Comparison of ENCODE assay signal across 16 cellular contexts in the genomic region with DNA sequence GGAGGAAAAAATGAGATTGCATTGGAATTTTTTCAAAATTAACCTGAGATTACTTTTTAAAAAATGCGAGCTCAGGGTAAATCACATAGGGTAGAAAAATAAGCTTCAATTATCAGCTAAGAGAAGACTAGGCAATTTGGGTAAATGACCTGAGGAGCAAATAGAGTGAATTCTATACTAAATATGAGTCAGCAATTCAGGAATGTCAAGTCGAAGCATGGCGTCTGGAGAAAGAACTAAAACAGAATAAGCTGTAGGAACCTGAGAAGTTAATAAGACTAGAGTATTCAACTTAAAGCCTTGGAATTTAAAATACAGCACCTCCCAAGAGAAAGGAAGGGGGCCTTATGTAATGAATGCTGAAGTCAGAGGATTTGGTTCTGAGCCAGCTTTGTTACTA.
"Had no signal": no experiment of that assay in that cellular context is flagged by ENCODE, and none has a peak within 500 bp of the region (broad histone marks: within the 10 kb centered on the region; RNA-seq: fewer than 3 reads in every experiment).

No MANE protein-coding gene starts in this region.

- H3K9me3 Mint-ChIP-seq: activated CD4-positive, alpha-beta T cell treated with anti-CD3 and anti-CD28 coated beads, Interleukin-2, amount 10 ng/mL, durations not matched to agents 24 days and 14 days had no signal

- H3K36me3 Mint-ChIP-seq: activated naive CD8-positive, alpha-beta T cell treated with anti-CD3 and anti-CD28 coated beads for 36 hours; natural killer cell; stimulated activated naive B cell treated with anti-CD40 and anti-IgM and Interleukin-4, amounts not matched to agents 10 μg/mL and 1 μg/mL and 100 μg/mL, for 72 hours had no signal

- H3K4me1 Mint-ChIP-seq: activated CD4-positive, alpha-beta T cell treated with anti-CD3 and anti-CD28 coated beads, Interleukin-2, amount 10 ng/mL, durations not matched to agents 24 days and 14 days; activated naive CD8-positive, alpha-beta T cell treated with anti-CD3 and anti-CD28 coated beads for 36 hours; natural killer cell; stimulated activated naive B cell treated with anti-CD40 and anti-IgM and Interleukin-4, amounts not matched to agents 10 μg/mL and 1 μg/mL and 100 μg/mL, for 72 hours had no signal

- FAIRE-seq: keratinocyte, TTC549 had no signal

- H3K4me3 ChIP-seq: thyroid gland, uterus had no signal

- H3K27ac ChIP-seq: neutrophil, thyroid gland, uterus had no signal

- H3K9me3 ChIP-seq: neutrophil, thyroid gland, uterus had no signal

- H3K27ac Mint-ChIP-seq: activated CD4-positive, alpha-beta T cell treated with anti-CD3 and anti-CD28 coated beads, Interleukin-2, amount 10 ng/mL, durations not matched to agents 24 days and 14 days; activated naive CD8-positive, alpha-beta T cell treated with anti-CD3 and anti-CD28 coated beads for 36 hours; activated T-cell treated with anti-CD3 and anti-CD28 coated beads, Interleukin-2, amount 50 U/mL, for 72 hours; natural killer cell; stimulated activated naive B cell treated with anti-CD40 and anti-IgM and Interleukin-4, amounts not matched to agents 10 μg/mL and 1 μg/mL and 100 μg/mL, for 72 hours had no signal

- H3K27me3 Mint-ChIP-seq: activated CD4-positive, alpha-beta T cell treated with anti-CD3 and anti-CD28 coated beads, Interleukin-2, amount 10 ng/mL, durations not matched to agents 24 days and 14 days; stimulated activated naive B cell treated with anti-CD40 and anti-IgM and Interleukin-4, amounts not matched to agents 10 μg/mL and 1 μg/mL and 100 μg/mL, for 72 hours had no signal

- DNase-seq: activated CD4-positive, alpha-beta T cell treated with anti-CD3 and anti-CD28 coated beads, Interleukin-2, amount 10 ng/mL, durations not matched to agents 24 days and 14 days; activated CD4-positive, CD25-positive, alpha-beta regulatory T cell; activated CD8-positive, alpha-beta memory T cell treated with anti-CD3 and anti-CD28 coated beads, Interleukin-2, amount 50 U/mL, for 48 hours; activated gamma-delta T cell; activated naive CD8-positive, alpha-beta T cell treated with anti-CD3 and anti-CD28 coated beads for 36 hours; activated T-cell treated with anti-CD3 and anti-CD28 coated beads, Interleukin-2, amount 50 U/mL, for 72 hours; natural killer cell; retina; stimulated activated CD4-positive, alpha-beta T cell treated with anti-CD3 and anti-CD28 coated beads, Interleukin-2, amount 100 ng/mL, for 48 hours; stimulated activated naive B cell treated with anti-CD40 and anti-IgM and Interleukin-4, amounts not matched to agents 10 μg/mL and 1 μg/mL and 100 μg/mL, for 72 hours; T-helper 2 cell; thyroid gland; uterus had no signal

- H3K4me3 Mint-ChIP-seq: activated CD4-positive, alpha-beta T cell treated with anti-CD3 and anti-CD28 coated beads, Interleukin-2, amount 10 ng/mL, durations not matched to agents 24 days and 14 days; activated naive CD8-positive, alpha-beta T cell treated with anti-CD3 and anti-CD28 coated beads for 36 hours; activated T-cell treated with anti-CD3 and anti-CD28 coated beads, Interleukin-2, amount 50 U/mL, for 72 hours; natural killer cell; stimulated activated naive B cell treated with anti-CD40 and anti-IgM and Interleukin-4, amounts not matched to agents 10 μg/mL and 1 μg/mL and 100 μg/mL, for 72 hours had no signal

- H3K36me3 ChIP-seq: neutrophil, thyroid gland, uterus had no signal

- H3K27me3 ChIP-seq: neutrophil, thyroid gland, uterus had no signal

- H3K4me1 ChIP-seq: thyroid gland, uterus had no signal
